Comparison of ENCODE assay signal across 1 cellular context in the genomic region with DNA sequence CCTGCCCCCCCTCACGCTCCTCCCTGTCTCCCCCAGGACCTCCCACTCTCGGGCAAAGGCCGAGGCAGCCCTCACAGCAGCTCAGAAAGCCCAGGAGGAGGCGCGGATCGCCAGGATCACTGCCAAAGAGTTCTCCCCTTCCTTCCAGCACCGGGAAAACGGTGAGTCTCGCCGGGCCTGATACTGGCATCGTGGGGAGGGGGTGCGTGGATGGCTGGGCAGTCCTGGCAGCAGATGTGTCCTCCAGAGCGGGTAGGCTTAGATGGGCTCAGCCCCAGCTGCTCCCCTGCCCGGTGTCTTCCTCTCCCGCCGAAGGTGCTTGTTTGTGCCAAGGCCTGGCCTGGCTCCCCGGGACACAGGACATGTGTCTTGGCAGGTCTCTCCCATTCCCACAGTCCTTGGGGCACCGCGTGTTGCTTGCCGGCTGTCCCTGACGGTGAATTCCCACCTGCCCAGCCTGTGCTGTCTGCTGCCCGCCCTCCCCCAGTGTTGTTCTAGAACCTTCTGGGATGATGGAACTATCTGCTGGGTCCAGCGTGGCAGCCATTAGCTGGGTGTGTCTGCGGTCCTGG.
TF ChIP-seq lines count a peak whose summit lies in the region.

No MANE protein-coding gene starts in this region.

TF ChIP-seq in K562, 482 proteins besides CTCF, POLR2A, EP300 and RAD21:
- TF ChIP-seq, protein P1, sequence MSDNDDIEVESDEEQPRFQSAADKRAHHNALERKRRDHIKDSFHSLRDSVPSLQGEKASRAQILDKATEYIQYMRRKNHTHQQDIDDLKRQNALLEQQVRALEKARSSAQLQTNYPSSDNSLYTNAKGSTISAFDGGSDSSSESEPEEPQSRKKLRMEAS (CRISPR knock-in tag; IDR thresholded peaks at IDR 0.05) = peak; percentile 19; the same call in 1 of the 2 replicates
- TF ChIP-seq GTF2E2 (tag; IDR thresholded peaks at IDR 0.05) = no peak
